Comparison of ENCODE assay signal across 8 cellular contexts in the genomic region with DNA sequence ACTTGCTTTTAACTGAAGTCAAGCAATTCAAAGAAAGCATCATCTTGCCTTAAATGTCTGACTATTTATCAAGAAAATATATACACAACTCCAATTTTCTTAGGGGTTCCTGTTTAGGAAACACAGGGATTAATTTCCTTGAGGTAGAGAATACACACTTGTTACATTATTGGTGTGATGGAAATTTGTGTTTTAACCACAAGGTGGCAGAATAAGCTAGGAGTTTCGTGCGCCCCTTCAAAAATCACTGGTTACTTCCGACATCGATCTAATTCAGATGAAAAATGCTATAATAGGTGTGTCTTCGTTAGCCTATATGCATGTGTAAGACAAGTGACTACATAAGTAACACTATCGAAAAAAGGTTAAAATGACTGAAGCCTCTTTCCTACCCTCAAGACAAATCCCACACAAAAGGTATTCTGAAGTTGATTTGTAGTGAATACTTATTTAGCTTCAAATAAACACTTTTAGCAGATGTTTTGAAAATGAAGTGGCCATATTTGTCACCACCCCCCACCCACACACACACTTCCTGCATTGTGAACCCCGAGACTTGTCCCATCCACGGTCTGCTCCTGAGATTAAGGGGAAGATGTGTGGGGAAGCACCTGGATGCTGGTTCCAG.
A peak's percentile ranks its signal among the peaks of the same experiment; 100 is the strongest.
DNase-seq lines count a peak whose midpoint lies in the region; ATAC-seq, FAIRE-seq and TF ChIP-seq lines count a peak whose summit lies in the region.

No MANE protein-coding gene starts in this region.

- DNase-seq in AG04450 (ENCODE audit: low read depth, low spot score) (no peak), GM13976 (ENCODE audit: low spot score) (no peak), NOMO-1 treated with DMSO at 0.1 percent for 48 hours (lab: John Stamatoyannopoulos, UW; ENCODE audit: unreplicated experiment) (peak; percentile 28), H1 (ENCODE audit: low read depth in 1 of 2, low spot score in 2 of 2) (no peak), neuronal stem cell (ENCODE audit: low spot score) (peak; percentile 48), NCI-H187 (lab: John Stamatoyannopoulos, UW) (no peak)
- no peak for DNase-seq in stimulated activated CD4-positive, alpha-beta T cell treated with anti-CD3 and anti-CD28 coated beads, Interleukin-4, amount 100 ng/mL, for 1 hour

- peak; percentile 91 for FAIRE-seq in H1 (lab: Jason Lieb, UNC)

- no peak overlapping the region for H4K8ac ChIP-seq in H1 (ENCODE audit: extremely low read depth, insufficient read depth, low read length)
- H4K8ac ChIP-seq in neuronal stem cell (ENCODE audit: low read depth, low read length) = no peak overlapping the region

- H3K27ac ChIP-seq in AG04450 (ENCODE audit: low read depth, low read length) (no peak overlapping the region), H1 (ENCODE audit: low read depth, low read length) (no peak overlapping the region), neuronal stem cell (replicated peaks; ENCODE audit: low read length) (no peak overlapping the region)

- H3K79me1 ChIP-seq in H1 (ENCODE audit: low read depth, low read length) = no peaks in the 10 kb centered on the region
- no peaks in the 10 kb centered on the region for H3K79me1 ChIP-seq in neuronal stem cell (ENCODE audit: low read depth, low read length)

- TF ChIP-seq POLR2A in H1 (IDR thresholded peaks at IDR 0.05; ENCODE audit: control extremely low read depth in 1 of 2, low read depth in 2 of 2, low read length in 2 of 2) = no peak

- no peak overlapping the region for H3K56ac ChIP-seq in H1 (replicated peaks; ENCODE audit: insufficient read length, low read depth, low read length)

- no peaks in the 10 kb centered on the region for H3K4me1 ChIP-seq in H1 (replicated peaks in 1 of 4; ENCODE audit: control insufficient read depth in 3 of 4, insufficient read depth in 4 of 4, low read length in 3 of 4)
- no peaks in the 10 kb centered on the region for H3K4me1 ChIP-seq in neuronal stem cell (ENCODE audit: control insufficient read depth in 2 of 2, insufficient read depth in 1 of 2, low read depth in 1 of 2, low read length in 2 of 2)

- TF ChIP-seq RAD21 in H1 (IDR thresholded peaks at IDR 0.05 in 1 of 2, conservative IDR thresholded peaks at IDR 0.05 in 1 of 2; ENCODE audit: low read depth in 2 of 2, low read length in 2 of 2) = peak; percentile 87 to 89

- H3K27me3 ChIP-seq in AG04450 (ENCODE audit: control insufficient read depth, insufficient read depth, low read length) (no peaks in the 10 kb centered on the region), H1 (replicated peaks in 1 of 4; ENCODE audit: control insufficient read depth in 3 of 4, extremely low read depth in 1 of 4, insufficient read depth in 3 of 4, low read length in 3 of 4) (no peaks in the 10 kb centered on the region), neuronal stem cell (ENCODE audit: control insufficient read depth in 3 of 3, insufficient read depth in 3 of 3, low read depth in 1 of 3, low read length in 3 of 3) (no peaks in the 10 kb centered on the region)

- no peaks in the 10 kb centered on the region for H3K79me2 ChIP-seq in H1 (ENCODE audit: control insufficient read depth in 1 of 2, insufficient read depth in 2 of 2, low read length in 2 of 2)

- no peaks in the 10 kb centered on the region for H3K9me3 ChIP-seq in AG04450 (ENCODE audit: control insufficient read depth, insufficient read depth, low read length)
- no peaks in the 10 kb centered on the region for H3K9me3 ChIP-seq in H1 (ENCODE audit: insufficient read depth in 2 of 2, low read depth in 1 of 2, low read length in 1 of 2)
- H3K9me3 ChIP-seq in neuronal stem cell (replicated peaks in 1 of 2; ENCODE audit: control insufficient read depth in 2 of 2, insufficient read depth in 1 of 2, low read depth in 1 of 2, low read length in 2 of 2) = no peaks in the 10 kb centered on the region

- H3K4ac ChIP-seq in H1 (replicated peaks; ENCODE audit: insufficient read length, low read depth, low read length) (no peak overlapping the region), neuronal stem cell (ENCODE audit: low read length) (no peak overlapping the region)

- no peak overlapping the region for H2BK15ac ChIP-seq in H1 (ENCODE audit: low read length)
- no peak overlapping the region for H2BK15ac ChIP-seq in neuronal stem cell (ENCODE audit: low read length)

- H3K14ac ChIP-seq in H1 (ENCODE audit: insufficient read length) = no peak overlapping the region
- no peak overlapping the region for H3K14ac ChIP-seq in neuronal stem cell (ENCODE audit: low read length)

- no peak overlapping the region for H4K91ac ChIP-seq in H1 (replicated peaks; ENCODE audit: insufficient read length, low read length)
- H4K91ac ChIP-seq in neuronal stem cell (ENCODE audit: low read depth, low read length, poor library complexity) = no peak overlapping the region

- H2BK5ac ChIP-seq in H1 (ENCODE audit: low read depth, low read length) = no peak overlapping the region
- H2BK5ac ChIP-seq in neuronal stem cell (ENCODE audit: low read length) = no peak overlapping the region

- TF ChIP-seq CTCF in AG04450 (IDR thresholded peaks at IDR 0.05; ENCODE audit: low read depth, low read length) (peak; percentile 66), GM13976 (IDR thresholded peaks at IDR 0.05; ENCODE audit: borderline replicate concordance, control extremely low read depth, extremely low read depth, insufficient read depth, missing control alignments) (peak; percentile 25), H1 (IDR thresholded peaks at IDR 0.05; ENCODE audit: control extremely low read depth in 1 of 3, insufficient read depth in 1 of 3, low read depth in 1 of 3, low read length in 3 of 3) (peak in 2 of 3 experiments; percentile 49 to 64; a peak in 3 of 4 replicates)

- H2BK12ac ChIP-seq in H1 (ENCODE audit: low read depth, low read length) (no peak overlapping the region), neuronal stem cell (ENCODE audit: low read length) (no peak overlapping the region)

- TF ChIP-seq EP300 in H1 (IDR thresholded peaks at IDR 0.05; ENCODE audit: borderline replicate concordance in 1 of 2, low read depth in 2 of 2, low read length in 2 of 2) = no peak

- H2AFZ ChIP-seq in H1 (ENCODE audit: low read length) (0 out of 2 replicates have a peak overlapping the region, but pooled peaks have one; percentile 46), neuronal stem cell (ENCODE audit: low read length) (no peak overlapping the region)

- no peaks in the 10 kb centered on the region for H4K20me1 ChIP-seq in H1 (replicated peaks in 1 of 2; ENCODE audit: control insufficient read depth in 1 of 2, insufficient read depth in 2 of 2, low read length in 2 of 2)

- H2BK120ac ChIP-seq in H1 (replicated peaks; ENCODE audit: low read depth, low read length) (no peak overlapping the region), neuronal stem cell (ENCODE audit: low read depth, low read length) (no peak overlapping the region)

- CTCF ChIA-PET in AG04450 (lab: Charles Lee) = interaction anchor here (0.8 to 3.8 kb wide), 10 partner anchors 10 to 1970 kb away, joined by 3 to 34 read pairs (median 5); no protein-coding TSS in a partner anchor
- CTCF ChIA-PET in H1 (lab: Charles Lee; ENCODE audit: partially characterized antibody) = interaction anchor here (0.6 to 2.3 kb wide), 17 partner anchors 10 to 697 kb away, joined by 3 to 19 read pairs (median 3); no protein-coding TSS in a partner anchor

- no peak overlapping the region for H2BK20ac ChIP-seq in H1 (ENCODE audit: low read length)

- H3K36me3 ChIP-seq in H1 (ENCODE audit: control insufficient read depth in 2 of 4, insufficient read depth in 4 of 4, low read length in 3 of 4) (no peaks in the 10 kb centered on the region), neuronal stem cell (replicated peaks in 1 of 2; ENCODE audit: control insufficient read depth in 2 of 2, insufficient read depth in 2 of 2, low read length in 2 of 2) (no peaks in the 10 kb centered on the region)

- H3K4me3 ChIP-seq in AG04450 (ENCODE audit: low read depth, low read length) (no peak overlapping the region), H1 (ENCODE audit: extremely low read depth in 1 of 4, insufficient read depth in 2 of 4, low read depth in 3 of 4, low read length in 4 of 4) (no peak overlapping the region), neuronal stem cell (ENCODE audit: low read length in 2 of 2) (no peak overlapping the region)

- H4K5ac ChIP-seq in H1 (ENCODE audit: insufficient read length, low read depth, low read length) = no peak overlapping the region

- H3K23me2 ChIP-seq in H1 (ENCODE audit: low read depth, low read length) = no peaks in the 10 kb centered on the region

- peak; percentile 64 for ATAC-seq in HG03175 (IDR thresholded peaks at IDR 0.05; ENCODE audit: unreplicated experiment)

- H3K9ac ChIP-seq in H1 (replicated peaks in 1 of 4; ENCODE audit: extremely low read depth in 1 of 4, low read depth in 3 of 4, low read length in 3 of 4) (no peak overlapping the region), neuronal stem cell (ENCODE audit: low read depth, low read length, poor library complexity) (no peak overlapping the region)

- H3K23ac ChIP-seq in H1 (ENCODE audit: insufficient read length) = no peak overlapping the region
- H3K23ac ChIP-seq in neuronal stem cell (ENCODE audit: low read depth, low read length, poor library complexity) = no peak overlapping the region

- H3K18ac ChIP-seq in H1 (ENCODE audit: extremely low read depth, low read length) (no peak overlapping the region), neuronal stem cell (ENCODE audit: low read length) (no peak overlapping the region)

- H3K4me2 ChIP-seq in H1 (ENCODE audit: insufficient read depth in 1 of 2, low read depth in 2 of 2, low read length in 2 of 2) = no peak overlapping the region
- no peak overlapping the region for H3K4me2 ChIP-seq in neuronal stem cell (ENCODE audit: insufficient read depth, low read length, poor library complexity, severe bottlenecking)

- H2AK5ac ChIP-seq in H1 (ENCODE audit: low read depth, low read length) (no peak overlapping the region), neuronal stem cell (ENCODE audit: low read depth, low read length) (no peak overlapping the region)

- in situ Hi-C loops in GM13976 (cut with MboI; ENCODE audit: low sequenced_read_pairs, unreplicated experiment) = no loop called here

- WGBS in H1 (ENCODE audit: extremely low coverage in 1 of 2, insufficient coverage in 1 of 2, insufficient read length in 1 of 2, insufficient replicate concordance in 2 of 2, low coverage in 1 of 2, low lambda C conversion rate in 2 of 2, missing lambda C conversion rate in 1 of 2), 2 experiments = 28% methylated on average over 8 of the region's 8 CpGs; no CpG with 5 or more reads in 1 of the 2 experiments
- WGBS in neuronal stem cell (ENCODE audit: extremely low coverage in 2 of 2, insufficient read length in 2 of 2, insufficient replicate concordance in 1 of 2), 2 donors = no CpG with 5 or more reads among the region's 8 CpGs

- POLR2A ChIA-PET in AG04450 (lab: Yijun Ruan, JAX) (no interaction called here), H1 (lab: Charles Lee; ENCODE audit: partially characterized antibody) (no interaction called here)

TF ChIP-seq in H1, 55 proteins besides CTCF, POLR2A, EP300 and RAD21 (continues in another document):
- no peak for TF ChIP-seq TAF7 (optimal IDR thresholded peaks at IDR 0.05; ENCODE audit: borderline replicate concordance, low read depth, low read length)
- TF ChIP-seq KDM5A (IDR thresholded peaks at IDR 0.05; ENCODE audit: low read length) = no peak
- TF ChIP-seq BACH1 (IDR thresholded peaks at IDR 0.05; ENCODE audit: low read length) = no peak
- no peak for TF ChIP-seq TBP (IDR thresholded peaks at IDR 0.05; ENCODE audit: low read depth, low read length)

Comparison
In these comparisons a context has a peak if more than half of its experiments do, and no peak if none do; other contexts are left out.
1. DNase-seq: peak in NOMO-1 treated with DMSO at 0.1 percent for 48 hours (single experiment) and neuronal stem cell (single experiment); none in AG04450 (single experiment), GM13976 (single experiment), H1 (0 of 2), NCI-H187 (0 of 2) and stimulated activated CD4-positive, alpha-beta T cell treated with anti-CD3 and anti-CD28 coated beads, Interleukin-4, amount 100 ng/mL, for 1 hour (single experiment).
2. Peak in every context shown above with its lines, with median percentiles within 50 percentile points of each other: CTCF ChIP-seq.